23 cellular contexts compared by ENCODE assay signal in the genomic region with DNA sequence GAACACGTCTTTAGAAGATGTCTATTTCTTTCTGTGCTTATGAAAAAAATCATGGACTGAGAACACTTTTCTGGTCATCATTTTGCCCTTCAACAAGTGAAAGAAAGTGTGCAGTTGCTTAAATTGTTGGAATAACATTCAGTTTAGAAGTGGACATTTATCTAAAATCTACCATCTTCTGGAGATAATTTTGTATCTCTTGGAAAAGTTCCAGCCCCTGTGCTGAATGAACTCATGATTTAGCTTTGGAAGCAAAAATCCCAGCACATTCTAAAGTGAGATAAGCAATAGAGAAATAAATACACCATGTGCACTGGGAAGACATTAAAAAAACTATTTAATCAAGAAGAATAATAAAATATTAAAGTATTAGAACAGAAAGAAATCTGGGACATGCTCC.
"Had no signal": no experiment of that assay in that cellular context is flagged by ENCODE, and none has a peak within 500 bp of the region (broad histone marks: within the 10 kb centered on the region; RNA-seq: fewer than 3 reads in every experiment).

No MANE protein-coding gene starts in this region.

- ATAC-seq: gastrocnemius medialis; naive thymus-derived CD4-positive, alpha-beta T cell; psoas muscle; upper lobe of right lung had no signal

- H3K4me3 ChIP-seq: breast epithelium, esophagus squamous epithelium, gastrocnemius medialis, psoas muscle, spleen, suprapubic skin, tibial artery, upper lobe of right lung had no signal

- DNase-seq: activated CD4-positive, alpha-beta T cell treated with anti-CD3 and anti-CD28 coated beads for 4 hours; activated CD4-positive, alpha-beta T cell treated with anti-CD3 and anti-CD28 coated beads, Interleukin-2, amount 50 U/mL, for 48 hours; activated CD8-positive, alpha-beta memory T cell treated with anti-CD3 and anti-CD28 coated beads for 24 hours; activated effector memory CD4-positive, alpha-beta T cell treated with Interleukin-2 at 50 U/mL for 16 hours; activated naive CD4-positive, alpha-beta T cell treated with Interleukin-2 at 50 U/mL for 16 hours; aorta; central memory CD4-positive, alpha-beta T cell; esophagus squamous epithelium; gastrocnemius medialis; glutamatergic neuron; left cardiac atrium; mammary epithelial cell; midbrain; naive thymus-derived CD4-positive, alpha-beta T cell; occipital lobe; psoas muscle; spleen; stimulated activated naive CD4-positive, alpha-beta T cell; T-helper 9 cell; tibial artery; upper lobe of right lung had no signal
